ENCODE assay signal across 17 cellular contexts in the genomic region with DNA sequence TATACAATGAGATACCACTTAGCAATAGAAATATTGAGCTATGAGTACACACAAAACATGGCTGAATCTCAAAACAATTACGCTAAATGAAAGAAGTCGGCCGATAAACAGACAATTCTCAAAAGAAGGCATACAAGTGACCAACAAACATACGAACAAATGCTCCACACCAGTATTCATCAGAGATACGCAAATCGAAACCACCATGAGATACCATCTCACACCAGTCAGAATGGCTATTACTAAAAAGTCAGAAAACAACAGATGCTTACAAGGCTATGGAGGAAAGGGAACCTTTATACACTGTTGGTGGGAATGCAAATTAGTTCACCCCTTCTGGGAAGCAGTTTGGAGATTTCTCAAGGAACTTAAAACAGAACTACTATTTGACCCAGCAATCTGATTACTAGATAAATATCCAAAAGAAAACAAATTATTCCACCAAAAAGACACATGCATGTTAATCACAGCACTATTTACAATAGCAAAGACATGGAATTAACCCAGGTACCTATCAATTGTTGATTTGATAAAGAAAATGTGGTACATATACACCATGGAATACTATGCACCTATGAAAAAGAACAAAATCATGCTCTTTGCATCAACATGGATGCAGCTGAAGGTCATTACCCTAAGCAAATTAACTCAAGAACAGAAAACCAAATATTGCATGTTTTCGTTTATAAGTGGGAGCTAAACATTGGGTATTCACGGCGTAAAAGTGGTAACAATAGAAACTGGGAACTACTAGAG.
DNase-seq lines count a peak whose midpoint lies in the region; ATAC-seq, FAIRE-seq and TF ChIP-seq lines count a peak whose summit lies in the region.
"Had no signal": no experiment of that assay in that cellular context is flagged by ENCODE, and none has a peak within 500 bp of the region (broad histone marks: within the 10 kb centered on the region; RNA-seq: fewer than 3 reads in every experiment).

No MANE protein-coding gene starts in this region.

- no peaks in the 10 kb centered on the region for H3F3A ChIP-seq in GM23338 (replicated peaks; ENCODE audit: low read depth)

- TF ChIP-seq CTCF in HEK293 (tag by site-specific recombination; IDR thresholded peaks at IDR 0.05): no peak
- TF ChIP-seq CTCF in K562 (IDR thresholded peaks at IDR 0.05 in 2 of 3, conservative IDR thresholded peaks at IDR 0.05 in 1 of 3; ENCODE audit: insufficient read depth in 2 of 3, low read depth in 1 of 3, low read length in 3 of 3): no peak
- no peak for TF ChIP-seq CTCF in GM23338 (conservative IDR thresholded peaks at IDR 0.05; ENCODE audit: low read depth in 2 of 2)

- H3K36me3 ChIP-seq in HEK293 (ENCODE audit: control insufficient read depth in 2 of 2, insufficient read depth in 1 of 2, low read length in 2 of 2) (no peaks in the 10 kb centered on the region), K562 (ENCODE audit: control insufficient read depth, insufficient read depth, low read length) (no peaks in the 10 kb centered on the region), GM23338 (ENCODE audit: insufficient read depth) (no peaks in the 10 kb centered on the region)

- no peaks in the 10 kb centered on the region for H3K9me2 ChIP-seq in GM23338 (ENCODE audit: insufficient read depth)

- H3K4me1 Mint-ChIP-seq in GM23338: no peaks in the 10 kb centered on the region
- H3K4me1 Mint-ChIP-seq: H9 had no signal

- no peak overlapping the region for H3K27ac ChIP-seq in HEK293 (ENCODE audit: extremely low read depth, low read depth, low read length)
- H3K27ac ChIP-seq in K562 (ENCODE audit: extremely low read depth, low read depth, low read length): no peak overlapping the region
- H3K27ac ChIP-seq in GM23338 (ENCODE audit: low read depth): no peak overlapping the region

- TF ChIP-seq RAD21 in K562 (CRISPR knock-in tag; conservative IDR thresholded peaks at IDR 0.05 in 1 of 2, IDR thresholded peaks at IDR 0.05 in 1 of 2): no peak

- H4K20me1 ChIP-seq in K562 (replicated peaks; ENCODE audit: control insufficient read depth, insufficient read depth, low read length) (no peaks in the 10 kb centered on the region), GM23338 (replicated peaks; ENCODE audit: insufficient read depth) (no peaks in the 10 kb centered on the region)

- H3K9me3 Mint-ChIP-seq in GM23338: peaks cover 10% of the 10 kb centered on the region; the same call in 2 of the 3 replicates
- H3K9me3 Mint-ChIP-seq: HFFc6 had no signal

- 6% methylated on average over 9 of the region's 9 CpGs for WGBS in K562 (ENCODE audit: insufficient coverage, low coverage, missing lambda C conversion rate)

- TF ChIP-seq POLR2A in GM12891 (IDR thresholded peaks at IDR 0.05; ENCODE audit: low read depth, low read length) (no peak), K562 (conservative IDR thresholded peaks at IDR 0.05) (no peak)

- ATAC-seq in K562 (no peak), GM23338 (no peak), HG03457 (IDR thresholded peaks at IDR 0.05; ENCODE audit: unreplicated experiment) (no peak)
- ATAC-seq: HCT116 had no signal

- CTCF ChIA-PET in HEK293 (lab: Yijun Ruan, JAX): interaction anchor here (1.5 kb wide), 1 partner anchor 67 kb away, joined by 5 read pairs; no protein-coding TSS in a partner anchor
- CTCF ChIA-PET in K562 (lab: Yijun Ruan, JAX; ENCODE audit: low intra/inter-chr PET ratio): no interaction called here

- H2AFZ ChIP-seq in K562 (ENCODE audit: low read depth, low read length) (no peak overlapping the region), GM23338 (no peak overlapping the region)

- no peaks in the 10 kb centered on the region for H3K9me1 ChIP-seq in K562 (ENCODE audit: control insufficient read depth, insufficient read depth, low read length)

- H3K9me3 ChIP-seq in HEK293 (ENCODE audit: control insufficient read depth, insufficient read depth, low read depth, low read length): no peaks in the 10 kb centered on the region
- H3K9me3 ChIP-seq in K562 (replicated peaks; ENCODE audit: control insufficient read depth, insufficient read depth, low read depth, low read length): no peaks in the 10 kb centered on the region

- intact Hi-C loops in K562 (cut with micrococcal nuclease): no loop called here
- intact Hi-C loops in posterior vena cava (cut with DNase I): no loop called here

- no peak overlapping the region for H3K27ac Mint-ChIP-seq in GM23338
- H3K27ac Mint-ChIP-seq: CD4-positive, alpha-beta memory T cell; H9; HFFc6 had no signal

- no peaks in the 10 kb centered on the region for H3K27me3 ChIP-seq in K562 (ENCODE audit: control insufficient read depth in 2 of 2, insufficient read depth in 2 of 2, low read length in 2 of 2)
- no peaks in the 10 kb centered on the region for H3K27me3 ChIP-seq in GM23338 (ENCODE audit: insufficient read depth)

- H3K27me3 Mint-ChIP-seq in GM23338 (ENCODE audit: insufficient read depth, low read depth, poor library complexity): no peaks in the 10 kb centered on the region

- DNase-seq in GM12891 (ENCODE audit: insufficient read length, low spot score): no peak
- DNase-seq in K562 (ENCODE audit: extremely low read depth in 1 of 4, low spot score in 3 of 4): no peak
- no peak for DNase-seq in posterior vena cava (ENCODE audit: low spot score)
- DNase-seq in GM23338 (ENCODE audit: low spot score): no peak
- DNase-seq: C1 segment of cervical spinal cord; Calu3; CD4-positive, alpha-beta memory T cell; COR-L47; DND-41; GOT3; H9; HFFc6 had no signal

- H3K36me3 Mint-ChIP-seq in GM23338 (ENCODE audit: low read depth): 0 out of 3 replicates have a peak, but pooled peaks cover 2% of the 10 kb centered on the region

- H3K4me3 Mint-ChIP-seq in GM23338: no peak overlapping the region
- H3K4me3 Mint-ChIP-seq: CD4-positive, alpha-beta memory T cell; H9; HFFc6 had no signal

- H3K4me2 ChIP-seq in K562 (ENCODE audit: insufficient read depth, low read length): no peak overlapping the region
- no peak overlapping the region for H3K4me2 ChIP-seq in GM23338

- FAIRE-seq in GM12891 (lab: Jason Lieb, UNC) (peak; percentile 63), K562 (lab: Jason Lieb, UNC) (no peak)
- FAIRE-seq: G401.6, GM18507 had no signal

- H3K79me2 ChIP-seq in K562 (ENCODE audit: control insufficient read depth, insufficient read depth, low read length) (no peaks in the 10 kb centered on the region), GM23338 (replicated peaks; ENCODE audit: insufficient read depth) (no peaks in the 10 kb centered on the region)

- H3K4me1 ChIP-seq in HEK293 (ENCODE audit: control insufficient read depth, insufficient read depth, low read length) (no peaks in the 10 kb centered on the region), K562 (replicated peaks in 1 of 2; ENCODE audit: control insufficient read depth in 2 of 2, insufficient read depth in 2 of 2, low read length in 2 of 2) (no peaks in the 10 kb centered on the region), GM23338 (ENCODE audit: insufficient read depth) (no peaks in the 10 kb centered on the region)

- H3K9ac ChIP-seq in K562 (ENCODE audit: insufficient read depth in 1 of 2, low read depth in 2 of 2, low read length in 2 of 2): no peak overlapping the region

- in situ Hi-C loops in K562 (cut with MboI): no loop called here

- BruUV-seq in K562 (replicated peaks; lab: Mats Ljungman, UMichigan): no TSS peak

- H3K4me3 ChIP-seq in HEK293 (ENCODE audit: low read depth, low read length) (no peak overlapping the region), K562 (no peak overlapping the region), GM23338 (no peak overlapping the region)

- POLR2A ChIA-PET in HEK293 (lab: Yijun Ruan, JAX): no interaction called here
- POLR2A ChIA-PET in K562 (lab: Yijun Ruan, JAX): no interaction called here

- no peak for TF ChIP-seq EP300 in K562 (IDR thresholded peaks at IDR 0.05; ENCODE audit: low read length)

TF ChIP-seq in GM12891, 5 proteins besides CTCF, POLR2A, EP300 and RAD21:
- no peak for TF ChIP-seq POU2F2 (IDR thresholded peaks at IDR 0.05; ENCODE audit: low read depth, low read length)
- TF ChIP-seq POLR2AphosphoS5 (IDR thresholded peaks at IDR 0.05; ENCODE audit: low read depth, low read length): no peak
- no peak for TF ChIP-seq TAF1 (IDR thresholded peaks at IDR 0.05; ENCODE audit: low read depth, low read length)
- TF ChIP-seq SPI1 (IDR thresholded peaks at IDR 0.05; ENCODE audit: low read depth, low read length): no peak
- no peak for TF ChIP-seq PAX5 (IDR thresholded peaks at IDR 0.05; ENCODE audit: insufficient read depth, low read length, severe bottlenecking)

TF ChIP-seq in HEK293, 187 proteins besides CTCF, POLR2A, EP300 and RAD21 (continues in another document):
- TF ChIP-seq, protein P1, sequence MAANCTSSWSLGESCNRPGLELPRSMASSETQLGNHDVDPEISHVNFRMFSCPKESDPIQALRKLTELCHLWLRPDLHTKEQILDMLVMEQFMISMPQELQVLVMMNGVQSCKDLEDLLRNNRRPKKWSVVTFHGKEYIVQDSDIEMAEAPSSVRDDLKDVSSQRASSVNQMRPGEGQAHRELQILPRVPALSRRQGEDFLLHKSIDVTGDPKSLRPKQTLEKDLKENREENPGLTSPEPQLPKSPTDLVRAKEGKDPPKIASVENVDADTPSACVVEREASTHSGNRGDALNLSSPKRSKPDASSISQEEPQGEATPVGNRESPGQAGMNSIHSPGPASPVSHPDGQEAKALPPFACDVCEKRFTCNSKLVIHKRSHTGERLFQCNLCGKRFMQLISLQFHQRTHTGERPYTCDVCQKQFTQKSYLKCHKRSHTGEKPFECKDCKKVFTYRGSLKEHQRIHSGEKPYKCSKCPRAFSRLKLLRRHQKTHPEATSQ (tag by site-specific recombination; IDR thresholded peaks at IDR 0.05): no peak

TF ChIP-seq in K562, 482 proteins besides CTCF, POLR2A, EP300 and RAD21 (continues in another document):
- no peak for TF ChIP-seq HLTF (IDR thresholded peaks at IDR 0.05)
- no peak for TF ChIP-seq HDAC8 (tag; IDR thresholded peaks at IDR 0.05)
- no peak for TF ChIP-seq ZNF197 (CRISPR knock-in tag; IDR thresholded peaks at IDR 0.05; ENCODE audit: low read depth)

TF ChIP-seq in GM23338, 12 proteins besides CTCF, POLR2A, EP300 and RAD21 (continues in another document):
- TF ChIP-seq ZNF114 (CRISPR knock-in tag; IDR thresholded peaks at IDR 0.05) (no peak), EZH2 (IDR thresholded peaks at IDR 0.05; ENCODE audit: low read depth, unreplicated experiment) (no peak), STAT1 (IDR thresholded peaks at IDR 0.05; ENCODE audit: unreplicated experiment) (no peak), EZH2phosphoT487 (IDR thresholded peaks at IDR 0.05; ENCODE audit: unreplicated experiment) (no peak), CREB1 (CRISPR knock-in tag; IDR thresholded peaks at IDR 0.05; ENCODE audit: low read depth) (no peak), JUNB (IDR thresholded peaks at IDR 0.05; ENCODE audit: unreplicated experiment) (no peak)
- TF ChIP-seq, protein P2, sequence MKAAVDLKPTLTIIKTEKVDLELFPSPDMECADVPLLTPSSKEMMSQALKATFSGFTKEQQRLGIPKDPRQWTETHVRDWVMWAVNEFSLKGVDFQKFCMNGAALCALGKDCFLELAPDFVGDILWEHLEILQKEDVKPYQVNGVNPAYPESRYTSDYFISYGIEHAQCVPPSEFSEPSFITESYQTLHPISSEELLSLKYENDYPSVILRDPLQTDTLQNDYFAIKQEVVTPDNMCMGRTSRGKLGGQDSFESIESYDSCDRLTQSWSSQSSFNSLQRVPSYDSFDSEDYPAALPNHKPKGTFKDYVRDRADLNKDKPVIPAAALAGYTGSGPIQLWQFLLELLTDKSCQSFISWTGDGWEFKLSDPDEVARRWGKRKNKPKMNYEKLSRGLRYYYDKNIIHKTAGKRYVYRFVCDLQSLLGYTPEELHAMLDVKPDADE (IDR thresholded peaks at IDR 0.05): no peak
